8 cellular contexts compared by ENCODE assay signal in the genomic region with DNA sequence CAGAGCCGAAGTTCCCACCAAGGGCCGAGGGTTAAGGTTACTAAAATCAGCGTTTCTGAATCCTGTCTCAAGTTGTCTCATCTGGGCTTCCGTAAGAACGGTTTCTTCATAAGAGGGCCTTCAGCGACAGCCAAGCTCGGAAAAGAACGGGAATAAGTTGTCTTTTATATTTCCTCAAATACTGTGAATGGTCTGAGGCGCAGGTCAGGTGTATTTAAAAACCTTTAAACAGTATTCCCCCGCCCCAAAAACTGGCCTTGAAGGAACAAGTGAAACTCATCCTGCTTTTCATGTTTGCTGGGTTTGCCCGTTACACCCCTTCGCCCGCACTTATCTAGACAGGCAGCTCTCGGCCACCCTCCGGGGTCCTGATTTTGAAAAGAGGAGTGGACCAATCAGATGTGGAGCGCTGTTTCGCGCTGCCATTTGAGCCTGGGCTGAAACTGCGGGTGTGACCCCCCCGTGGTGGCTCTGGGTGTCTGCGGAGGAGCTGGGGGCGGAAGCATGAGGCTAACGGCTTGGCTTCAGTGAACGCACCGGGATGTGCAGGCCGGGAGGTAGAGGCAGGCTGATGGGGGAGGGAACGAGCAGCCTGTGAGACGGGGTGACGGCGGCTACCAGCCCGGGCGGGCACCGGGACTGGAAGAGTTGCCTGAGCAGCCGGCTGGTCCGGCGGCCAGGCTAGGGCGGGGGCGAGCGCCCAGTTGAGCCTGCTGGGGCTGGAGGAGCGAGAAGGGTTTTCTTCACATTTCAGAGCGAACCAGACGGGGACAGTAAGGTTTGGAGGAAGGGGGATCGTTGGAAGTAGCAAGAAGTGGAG. TPM values are rescaled to one million over a fixed set of nuclear protein-coding genes. Genes with fewer than 3 reads are reported as not detected.
DNase-seq lines count a peak whose midpoint lies in the region; ATAC-seq and TF ChIP-seq lines count a peak whose summit lies in the region.
"Not testable (repeated sequence)": the region's sequence is repeated elsewhere in the genome, so short reads cannot be mapped to it uniquely, and the experiment has no call there.

A gene with protein sequence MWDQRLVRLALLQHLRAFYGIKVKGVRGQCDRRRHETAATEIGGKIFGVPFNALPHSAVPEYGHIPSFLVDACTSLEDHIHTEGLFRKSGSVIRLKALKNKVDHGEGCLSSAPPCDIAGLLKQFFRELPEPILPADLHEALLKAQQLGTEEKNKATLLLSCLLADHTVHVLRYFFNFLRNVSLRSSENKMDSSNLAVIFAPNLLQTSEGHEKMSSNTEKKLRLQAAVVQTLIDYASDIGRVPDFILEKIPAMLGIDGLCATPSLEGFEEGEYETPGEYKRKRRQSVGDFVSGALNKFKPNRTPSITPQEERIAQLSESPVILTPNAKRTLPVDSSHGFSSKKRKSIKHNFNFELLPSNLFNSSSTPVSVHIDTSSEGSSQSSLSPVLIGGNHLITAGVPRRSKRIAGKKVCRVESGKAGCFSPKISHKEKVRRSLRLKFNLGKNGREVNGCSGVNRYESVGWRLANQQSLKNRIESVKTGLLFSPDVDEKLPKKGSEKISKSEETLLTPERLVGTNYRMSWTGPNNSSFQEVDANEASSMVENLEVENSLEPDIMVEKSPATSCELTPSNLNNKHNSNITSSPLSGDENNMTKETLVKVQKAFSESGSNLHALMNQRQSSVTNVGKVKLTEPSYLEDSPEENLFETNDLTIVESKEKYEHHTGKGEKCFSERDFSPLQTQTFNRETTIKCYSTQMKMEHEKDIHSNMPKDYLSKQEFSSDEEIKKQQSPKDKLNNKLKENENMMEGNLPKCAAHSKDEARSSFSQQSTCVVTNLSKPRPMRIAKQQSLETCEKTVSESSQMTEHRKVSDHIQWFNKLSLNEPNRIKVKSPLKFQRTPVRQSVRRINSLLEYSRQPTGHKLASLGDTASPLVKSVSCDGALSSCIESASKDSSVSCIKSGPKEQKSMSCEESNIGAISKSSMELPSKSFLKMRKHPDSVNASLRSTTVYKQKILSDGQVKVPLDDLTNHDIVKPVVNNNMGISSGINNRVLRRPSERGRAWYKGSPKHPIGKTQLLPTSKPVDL (plus strand): TSS at position 454 of the 820 bp plus-strand sequence. CDS start 708 bp downstream, outside the sequence.

- H3K36me3 ChIP-seq in SJCRH30; fibroblast of lung (ENCODE audit: control insufficient read depth, insufficient read depth, low read length): not testable (repeated sequence)

- peak; percentile 73 for ATAC-seq in HG03095 (IDR thresholded peaks at IDR 0.05; ENCODE audit: unreplicated experiment)

- peaks cover 39% of the 10 kb centered on the region for H3K79me2 ChIP-seq in fibroblast of lung (ENCODE audit: control insufficient read depth, insufficient read depth, low read length)

- peak; percentile 80 for DNase-seq in AG09319 (ENCODE audit: extremely low read depth, low read depth)
- peak; percentile 27 for DNase-seq in GM19238 (ENCODE audit: insufficient read length, low spot score)
- DNase-seq in SJCRH30: peak; percentile 95
- peak; percentile 81 for DNase-seq in activated gamma-delta T cell treated with Interleukin-2 at 50 U/mL for 16 hours
- DNase-seq in fibroblast of lung (ENCODE audit: low read depth in 2 of 2): peak; percentile 94 to 98
- peak; percentile 71 to 79 for DNase-seq in stimulated activated CD4-positive, alpha-beta T cell treated with anti-CD3 and anti-CD28 coated beads, Interleukin-4, amount 100 ng/mL, for 4 hours

- not testable (repeated sequence) for TF ChIP-seq CTCF in AG09319 (IDR thresholded peaks at IDR 0.05; ENCODE audit: low read depth, low read length); fibroblast of lung (conservative IDR thresholded peaks at IDR 0.05 in 1 of 2, IDR thresholded peaks at IDR 0.05 in 1 of 2; ENCODE audit: low read depth in 1 of 2, low read length in 2 of 2)

- H3K4me2 ChIP-seq in fibroblast of lung (ENCODE audit: extremely low read depth, insufficient read depth, low read length): peak within 1 kb of the TSS; percentile 68

- H3K27ac ChIP-seq in SJCRH30 (peak within 1 kb of the TSS; percentile 98), fibroblast of lung (ENCODE audit: insufficient read depth, low read length) (peak within 1 kb of the TSS; percentile 76)

- H3K27me3 ChIP-seq in SJCRH30; fibroblast of lung (ENCODE audit: control insufficient read depth, insufficient read depth, low read length); mononuclear cell (ENCODE audit: insufficient read depth, low read length): not testable (repeated sequence)

- not testable (repeated sequence) for H3K4me1 ChIP-seq in SJCRH30; fibroblast of lung (ENCODE audit: control insufficient read depth, extremely low read depth, insufficient read depth, low read length); mononuclear cell (ENCODE audit: insufficient read depth, low read length)

- not testable (repeated sequence) for H3K9me3 ChIP-seq in SJCRH30 (replicated peaks); fibroblast of lung (ENCODE audit: control insufficient read depth, insufficient read depth, low read depth, low read length); mononuclear cell (ENCODE audit: low read depth, low read length)

- not testable (repeated sequence) for H4K20me1 ChIP-seq in fibroblast of lung (ENCODE audit: control insufficient read depth, extremely low read depth, insufficient read depth, low read length)

- peak within 1 kb of the TSS; percentile 57 for H2AFZ ChIP-seq in fibroblast of lung (ENCODE audit: low read length)

- H3K4me3 ChIP-seq in SJCRH30: peak within 1 kb of the TSS; percentile 91
- peak within 1 kb of the TSS; percentile 65 to 87 (median 76) for H3K4me3 ChIP-seq in fibroblast of lung (replicated peaks in 1 of 4; ENCODE audit: control extremely low read depth in 1 of 4, insufficient read depth in 1 of 4, low read depth in 3 of 4, low read length in 4 of 4)
- H3K4me3 ChIP-seq in mononuclear cell (ENCODE audit: low read length): peak within 1 kb of the TSS; percentile 57

- H3K9ac ChIP-seq in fibroblast of lung (ENCODE audit: insufficient read depth, low read length): peak within 1 kb of the TSS; percentile 72

RNA-seq across cellular contexts. Expression of the gene that starts here (rescaled TPM):
- 75.8 and 86.1 TPM in 2 replicates for total RNA-seq in SJCRH30 (2014; rRNA removed; shearing (Covaris generic))
- total RNA-seq in fibroblast of lung (13.1 and 21.1 TPM in 2 replicates), mononuclear cell (2.0 TPM)
- polyA plus RNA-seq in fibroblast of lung: 9.1 and 21.7 TPM in 2 replicates
- polyA plus RNA-seq in fibroblast of lung (2012): 18.6 and 33.8 TPM in 2 replicates
- 4.4 and 4.6 TPM in 2 replicates for polyA minus RNA-seq in fibroblast of lung (ENCODE audit: low replicate concordance)

Comparison
In these comparisons a context has a peak if more than half of its experiments do, and no peak if none do; other contexts are left out.
1. Peak in every context shown above with its lines: DNase-seq, ATAC-seq, H3K4me3 ChIP-seq and H3K27ac ChIP-seq.
2. DNase-seq: peak in every context shown above with its lines; median percentile 96 in fibroblast of lung; 95 in SJCRH30; 81 in activated gamma-delta T cell treated with Interleukin-2 at 50 U/mL for 16 hours; 80 in AG09319; 75 in stimulated activated CD4-positive, alpha-beta T cell treated with anti-CD3 and anti-CD28 coated beads, Interleukin-4, amount 100 ng/mL, for 4 hours; 27 in GM19238.